ENCODE assay signal across 2 cellular contexts in genomic region chr3:127819656-127820055, GRCh38.
TF ChIP-seq lines count a peak whose summit lies in the region.

No MANE protein-coding gene starts in this region.

TF ChIP-seq in liver, 16 proteins besides CTCF, POLR2A, EP300 and RAD21 (continued from another document):
- no peak for TF ChIP-seq FOXA1 (IDR thresholded peaks at IDR 0.05)
- no peak for TF ChIP-seq REST (IDR thresholded peaks at IDR 0.05)
- no peak for TF ChIP-seq RXRA (IDR thresholded peaks at IDR 0.05)
- TF ChIP-seq SP1 (IDR thresholded peaks at IDR 0.05), result no peak
- TF ChIP-seq EGR1 (IDR thresholded peaks at IDR 0.05; ENCODE audit: low read depth in 2 of 2), result no peak
- TF ChIP-seq ATF3 (IDR thresholded peaks at IDR 0.05), result no peak
- no peak for TF ChIP-seq TAF1 (conservative IDR thresholded peaks at IDR 0.05)
- TF ChIP-seq HNF4A (conservative IDR thresholded peaks at IDR 0.05), result no peak

TF ChIP-seq in HepG2, 621 proteins besides CTCF, POLR2A, EP300 and RAD21 (continued from another document):
- TF ChIP-seq ZBTB39 (CRISPR knock-in tag; IDR thresholded peaks at IDR 0.05) (no peak), ZBED4 (CRISPR knock-in tag; IDR thresholded peaks at IDR 0.05; ENCODE audit: borderline replicate concordance) (no peak), ZNF12 (CRISPR knock-in tag; IDR thresholded peaks at IDR 0.05) (no peak)
